ENCODE assay signal across 13 cellular contexts in genomic region chr1:206568256-206568655, GRCh38. TPM values are rescaled to one million over a fixed set of nuclear protein-coding genes. Genes with fewer than 3 reads are reported as not detected.
DNase-seq lines count a peak whose midpoint lies in the region; ATAC-seq and TF ChIP-seq lines count a peak whose summit lies in the region.
"Had no signal": no experiment of that assay in that cellular context is flagged by ENCODE, and none has a peak within 500 bp of the region (broad histone marks: within the 10 kb centered on the region; RNA-seq: fewer than 3 reads in every experiment).

No MANE protein-coding gene starts in this region.

- 90 to 91% methylated on average over 7 to 10 of the region's 10 CpGs for WGBS in body of pancreas, 2 donors

- no peak for TF ChIP-seq CTCF in body of pancreas (IDR thresholded peaks at IDR 0.05)

- peaks cover 99% of the 10 kb centered on the region for H3K4me1 Mint-ChIP-seq in activated CD4-positive, alpha-beta T cell treated with anti-CD3 and anti-CD28 coated beads, Interleukin-2, amount 10 ng/mL, durations not matched to agents 7 days and 5 days
- H3K4me1 Mint-ChIP-seq in stimulated activated memory B cell treated with anti-CD40 and anti-IgM and Interleukin-4, amounts not matched to agents 10 μg/mL and 1 μg/mL and 100 μg/mL, for 72 hours: peaks cover 98% of the 10 kb centered on the region

- peaks cover 91% of the 10 kb centered on the region for H3K4me1 ChIP-seq in effector memory CD4-positive, alpha-beta T cell (ENCODE audit: control insufficient read depth, insufficient read depth, low read length, poor library complexity, severe bottlenecking)
- no peaks in the 10 kb centered on the region for H3K4me1 ChIP-seq in body of pancreas
- H3K4me1 ChIP-seq: pancreas, uterus had no signal

- intact Hi-C loops in body of pancreas (cut with DNase I): no loop called here

- H3K27me3 Mint-ChIP-seq in activated CD4-positive, alpha-beta T cell treated with anti-CD3 and anti-CD28 coated beads, Interleukin-2, amount 10 ng/mL, durations not matched to agents 7 days and 5 days: no peaks in the 10 kb centered on the region
- H3K27me3 Mint-ChIP-seq in stimulated activated memory B cell treated with anti-CD40 and anti-IgM and Interleukin-4, amounts not matched to agents 10 μg/mL and 1 μg/mL and 100 μg/mL, for 72 hours: no peaks in the 10 kb centered on the region

- peak overlapping the region; percentile 70 for H3K27ac ChIP-seq in effector memory CD4-positive, alpha-beta T cell (ENCODE audit: insufficient read depth, low read length, poor library complexity, severe bottlenecking)
- no peak overlapping the region for H3K27ac ChIP-seq in body of pancreas
- H3K27ac ChIP-seq: pancreas, SK-N-MC, uterus had no signal

- no peaks in the 10 kb centered on the region for H3K27me3 ChIP-seq in effector memory CD4-positive, alpha-beta T cell (replicated peaks; ENCODE audit: control insufficient read depth, insufficient read depth, low read length, poor library complexity, severe bottlenecking)
- no peaks in the 10 kb centered on the region for H3K27me3 ChIP-seq in body of pancreas
- H3K27me3 ChIP-seq: pancreas, uterus had no signal

- no peak for ATAC-seq in stimulated activated memory B cell treated with anti-CD40 and anti-IgM and Interleukin-4, amounts not matched to agents 10 μg/mL and 1 μg/mL and 100 μg/mL, for 72 hours
- ATAC-seq in HG02763 (IDR thresholded peaks at IDR 0.05; ENCODE audit: unreplicated experiment) (no peak), body of pancreas (no peak)
- ATAC-seq: pancreas had no signal

- no peak for DNase-seq in activated CD4-positive, alpha-beta T cell treated with anti-CD3 and anti-CD28 coated beads, Interleukin-2, amount 10 ng/mL, durations not matched to agents 7 days and 5 days
- DNase-seq in activated CD4-positive, alpha-beta T cell treated with anti-CD3 and anti-CD28 coated beads for 1 hour: no peak
- DNase-seq in T1000 (lab: John Stamatoyannopoulos, UW): peak; percentile 53
- DNase-seq in effector memory CD4-positive, alpha-beta T cell: no peak
- DNase-seq in SHP77 treated with DMSO at 0.1 percent for 48 hours (lab: John Stamatoyannopoulos, UW): no peak
- DNase-seq in body of pancreas: no peak
- DNase-seq: amygdala; pancreas; stimulated activated CD4-positive, alpha-beta T cell treated with anti-CD3 and anti-CD28 coated beads, Interleukin-15, amount 100 ng/mL, for 24 hours; uterus had no signal

- peaks cover 92% of the 10 kb centered on the region for H3K36me3 Mint-ChIP-seq in activated CD4-positive, alpha-beta T cell treated with anti-CD3 and anti-CD28 coated beads, Interleukin-2, amount 10 ng/mL, durations not matched to agents 7 days and 5 days (ENCODE audit: low read depth)
- peaks cover 82% of the 10 kb centered on the region for H3K36me3 Mint-ChIP-seq in stimulated activated memory B cell treated with anti-CD40 and anti-IgM and Interleukin-4, amounts not matched to agents 10 μg/mL and 1 μg/mL and 100 μg/mL, for 72 hours

- H3K9me3 Mint-ChIP-seq in activated CD4-positive, alpha-beta T cell treated with anti-CD3 and anti-CD28 coated beads, Interleukin-2, amount 10 ng/mL, durations not matched to agents 7 days and 5 days: no peaks in the 10 kb centered on the region
- H3K9me3 Mint-ChIP-seq in stimulated activated memory B cell treated with anti-CD40 and anti-IgM and Interleukin-4, amounts not matched to agents 10 μg/mL and 1 μg/mL and 100 μg/mL, for 72 hours: no peaks in the 10 kb centered on the region

- peak overlapping the region; percentile 35 for H3K4me3 ChIP-seq in effector memory CD4-positive, alpha-beta T cell (ENCODE audit: insufficient read depth, low read depth, low read length, poor library complexity, severe bottlenecking)
- no peak overlapping the region for H3K4me3 ChIP-seq in body of pancreas
- H3K4me3 ChIP-seq: pancreas, SK-N-MC, uterus had no signal

- H3K36me3 ChIP-seq in effector memory CD4-positive, alpha-beta T cell (ENCODE audit: control insufficient read depth, insufficient read depth, low read length): peaks cover 65% of the 10 kb centered on the region
- no peaks in the 10 kb centered on the region for H3K36me3 ChIP-seq in body of pancreas (replicated peaks in 1 of 2; ENCODE audit: insufficient read depth in 1 of 2, low read depth in 2 of 2)
- H3K36me3 ChIP-seq: pancreas, uterus had no signal

- peak overlapping the region; percentile 40 for H3K4me3 Mint-ChIP-seq in activated CD4-positive, alpha-beta T cell treated with anti-CD3 and anti-CD28 coated beads, Interleukin-2, amount 10 ng/mL, durations not matched to agents 7 days and 5 days
- H3K4me3 Mint-ChIP-seq in stimulated activated memory B cell treated with anti-CD40 and anti-IgM and Interleukin-4, amounts not matched to agents 10 μg/mL and 1 μg/mL and 100 μg/mL, for 72 hours: no peak overlapping the region

- peak overlapping the region; percentile 90 for H3K27ac Mint-ChIP-seq in activated CD4-positive, alpha-beta T cell treated with anti-CD3 and anti-CD28 coated beads, Interleukin-2, amount 10 ng/mL, durations not matched to agents 7 days and 5 days
- H3K27ac Mint-ChIP-seq in stimulated activated memory B cell treated with anti-CD40 and anti-IgM and Interleukin-4, amounts not matched to agents 10 μg/mL and 1 μg/mL and 100 μg/mL, for 72 hours: peak overlapping the region; percentile 83

- CTCF ChIA-PET in activated CD4-positive, alpha-beta T cell treated with anti-CD3 and anti-CD28 coated beads, Interleukin-2, amount 10 ng/mL, durations not matched to agents 7 days and 5 days (lab: Charles Lee): interaction anchor here (0.8 to 23.2 kb wide), 8 partner anchors 10 to 364 kb away, joined by 3 to 412 read pairs (median 4); no protein-coding TSS in a partner anchor

- no peak for TF ChIP-seq POLR2A in body of pancreas (IDR thresholded peaks at IDR 0.05)

- POLR2A ChIA-PET in activated CD4-positive, alpha-beta T cell treated with anti-CD3 and anti-CD28 coated beads, Interleukin-2, amount 10 ng/mL, durations not matched to agents 7 days and 5 days (lab: Charles Lee): no interaction called here

- H3K9me3 ChIP-seq in effector memory CD4-positive, alpha-beta T cell (ENCODE audit: control insufficient read depth, low read length): no peaks in the 10 kb centered on the region
- H3K9me3 ChIP-seq in body of pancreas: no peaks in the 10 kb centered on the region
- H3K9me3 ChIP-seq: pancreas, uterus had no signal

RNA-seq across cellular contexts. Expression of gene EIF2D, which starts 44.0 kb away (rescaled TPM):
- total RNA-seq in activated CD4-positive, alpha-beta T cell treated with anti-CD3 and anti-CD28 coated beads, Interleukin-2, amount 10 ng/mL, durations not matched to agents 7 days and 5 days: 10 to 100 TPM; 44.5 to 51.6 TPM
- 10 to 100 TPM; 25.9 to 55.4 TPM for total RNA-seq in body of pancreas
